20 cellular contexts compared by ENCODE assay signal in the genomic region with DNA sequence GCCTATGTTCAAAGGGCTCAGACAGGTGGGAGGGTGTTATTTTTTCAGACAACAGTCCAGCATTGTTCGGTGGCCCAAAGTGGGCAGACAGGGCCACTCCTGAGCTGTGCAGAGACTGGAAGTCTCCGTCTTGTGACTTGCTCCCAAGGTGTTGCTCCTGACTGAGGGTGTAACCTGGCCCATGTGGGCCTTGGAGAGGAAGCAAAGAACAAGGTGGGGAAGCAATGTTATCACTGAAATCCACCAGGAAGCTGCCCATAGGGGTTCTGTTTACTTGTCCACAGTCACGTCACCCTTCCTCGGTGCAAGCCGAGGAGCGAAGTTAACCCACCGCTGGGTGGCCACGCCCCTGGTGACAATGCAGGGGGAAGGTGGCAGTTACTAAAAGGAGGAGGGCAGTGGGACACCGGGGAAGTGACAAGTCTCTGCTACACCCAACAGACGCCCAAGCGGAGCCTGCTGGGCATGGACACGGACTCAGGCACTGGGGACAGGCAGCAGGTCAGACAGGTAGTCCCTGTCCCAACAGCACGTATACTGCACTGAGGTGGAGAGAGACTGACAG.
DNase-seq lines count a peak whose midpoint lies in the region; ATAC-seq and TF ChIP-seq lines count a peak whose summit lies in the region.
"Had no signal": no experiment of that assay in that cellular context is flagged by ENCODE, and none has a peak within 500 bp of the region (broad histone marks: within the 10 kb centered on the region; RNA-seq: fewer than 3 reads in every experiment).

No MANE protein-coding gene starts in this region.

- no peak overlapping the region for H3K27ac Mint-ChIP-seq in endodermal cell
- H3K27ac Mint-ChIP-seq: B cell; CD4-positive, CD25-positive, alpha-beta regulatory T cell; CD8-positive, alpha-beta T cell; HFFc6 had no signal

- H3K4me1 Mint-ChIP-seq in endodermal cell: peaks cover 8% of the 10 kb centered on the region
- H3K4me1 Mint-ChIP-seq: B cell had no signal

- no peaks in the 10 kb centered on the region for H3K27me3 Mint-ChIP-seq in endodermal cell (ENCODE audit: insufficient read depth)

- peaks cover 13% of the 10 kb centered on the region for H3K4me1 ChIP-seq in endodermal cell (ENCODE audit: control insufficient read depth, insufficient read depth, low read length)
- peaks cover 0 to 9% of the 10 kb centered on the region in 2 donors for H3K4me1 ChIP-seq in neuronal stem cell (ENCODE audit: control insufficient read depth in 2 of 2, insufficient read depth in 1 of 2, low read depth in 1 of 2, low read length in 2 of 2)
- H3K4me1 ChIP-seq in aorta (ENCODE audit: control insufficient read depth in 1 of 2, insufficient read depth in 2 of 2, low read length in 2 of 2): no peaks in the 10 kb centered on the region
- H3K4me1 ChIP-seq: BLaER1, Caco-2, HAP-1 had no signal

- no peak overlapping the region for H3K4me3 Mint-ChIP-seq in endodermal cell
- H3K4me3 Mint-ChIP-seq: B cell; CD4-positive, CD25-positive, alpha-beta regulatory T cell; CD8-positive, alpha-beta T cell; HFFc6 had no signal

- H2AK5ac ChIP-seq in neuronal stem cell (ENCODE audit: low read depth, low read length): no peak overlapping the region

- H4K8ac ChIP-seq in neuronal stem cell (ENCODE audit: low read depth, low read length): no peak overlapping the region

- H3K4me2 ChIP-seq in neuronal stem cell (ENCODE audit: insufficient read depth, low read length, poor library complexity, severe bottlenecking): no peak overlapping the region
- H3K4me2 ChIP-seq: BLaER1 had no signal

- DNase-seq in endodermal cell (peak; percentile 34), neuronal stem cell (ENCODE audit: low spot score) (no peak), aorta (no peak), DMS53 treated with DMSO at 0.1 percent for 48 hours (lab: John Stamatoyannopoulos, UW; ENCODE audit: unreplicated experiment) (no peak), Ammon's horn (ENCODE audit: low spot score) (no peak), NCI-H748 treated with DMSO at 0.1 percent for 48 hours (lab: John Stamatoyannopoulos, UW) (no peak)
- DNase-seq: Caco-2; CD4-positive, CD25-positive, alpha-beta regulatory T cell; CD8-positive, alpha-beta T cell; DMS153; DMS79; EL; GDM1; GOT3; HFFc6 had no signal

- 90 to 91% methylated on average over 5 to 13 of the region's 13 CpGs for WGBS in endodermal cell (ENCODE audit: insufficient coverage in 1 of 2, insufficient read length in 1 of 2), 2 experiments
- WGBS in neuronal stem cell (ENCODE audit: extremely low coverage in 2 of 2, insufficient read length in 2 of 2, insufficient replicate concordance in 1 of 2), 2 donors: no CpG with 5 or more reads among the region's 13 CpGs
- WGBS in aorta, 2 donors: 82 to 86% methylated on average over 13 of the region's 13 CpGs

- H3K27me3 ChIP-seq in endodermal cell (ENCODE audit: control insufficient read depth, insufficient read depth, low read length, poor library complexity, severe bottlenecking) (no peaks in the 10 kb centered on the region), neuronal stem cell (ENCODE audit: control insufficient read depth in 3 of 3, insufficient read depth in 3 of 3, low read depth in 1 of 3, low read length in 3 of 3) (no peaks in the 10 kb centered on the region), aorta (ENCODE audit: control insufficient read depth in 1 of 2, insufficient read depth in 2 of 2, low read length in 1 of 2) (no peaks in the 10 kb centered on the region)
- H3K27me3 ChIP-seq: BLaER1 had no signal

- no peaks in the 10 kb centered on the region for H3K9me3 ChIP-seq in endodermal cell (ENCODE audit: control insufficient read depth, low read length)
- no peaks in the 10 kb centered on the region for H3K9me3 ChIP-seq in neuronal stem cell (replicated peaks in 1 of 2; ENCODE audit: control insufficient read depth in 2 of 2, insufficient read depth in 1 of 2, low read depth in 1 of 2, low read length in 2 of 2)
- H3K9me3 ChIP-seq in aorta (ENCODE audit: control insufficient read depth, low read length): peaks cover 1% of the 10 kb centered on the region
- H3K9me3 ChIP-seq: BLaER1, Caco-2, HAP-1 had no signal

- H3K4me3 ChIP-seq in endodermal cell (ENCODE audit: low read length) (no peak overlapping the region), neuronal stem cell (ENCODE audit: low read length in 2 of 2) (no peak overlapping the region), aorta (ENCODE audit: low read length in 2 of 2) (no peak overlapping the region)
- H3K4me3 ChIP-seq: BLaER1, GM12878, HAP-1 had no signal

- H2BK120ac ChIP-seq in neuronal stem cell (ENCODE audit: low read depth, low read length): no peak overlapping the region

- H3K36me3 ChIP-seq in endodermal cell (ENCODE audit: control insufficient read depth, insufficient read depth, low read length): no peaks in the 10 kb centered on the region
- no peaks in the 10 kb centered on the region for H3K36me3 ChIP-seq in neuronal stem cell (replicated peaks in 1 of 2; ENCODE audit: control insufficient read depth in 2 of 2, insufficient read depth in 2 of 2, low read length in 2 of 2)
- no peaks in the 10 kb centered on the region for H3K36me3 ChIP-seq in aorta (ENCODE audit: control insufficient read depth in 1 of 2, insufficient read depth in 2 of 2, low read length in 1 of 2)
- H3K36me3 ChIP-seq: BLaER1, HAP-1 had no signal

- H3K27ac ChIP-seq in endodermal cell (ENCODE audit: low read depth, low read length): no peak overlapping the region
- H3K27ac ChIP-seq in neuronal stem cell (replicated peaks; ENCODE audit: low read length): no peak overlapping the region
- H3K27ac ChIP-seq in aorta (ENCODE audit: low read depth in 1 of 2, low read length in 2 of 2): no peak overlapping the region
- H3K27ac ChIP-seq: BLaER1, C4-2B had no signal

- no peak overlapping the region for H3K9ac ChIP-seq in endodermal cell (ENCODE audit: extremely low read depth, low read length, poor library complexity, severe bottlenecking)
- no peak overlapping the region for H3K9ac ChIP-seq in neuronal stem cell (ENCODE audit: low read depth, low read length, poor library complexity)
- H3K9ac ChIP-seq: BLaER1 had no signal

- H4K91ac ChIP-seq in neuronal stem cell (ENCODE audit: low read depth, low read length, poor library complexity): no peak overlapping the region

- intact Hi-C loops in aorta (cut with DNase I): no loop called here

- H3K23ac ChIP-seq in neuronal stem cell (ENCODE audit: low read depth, low read length, poor library complexity): no peak overlapping the region

- ATAC-seq in aorta (ENCODE audit: low FRiP score): peak; percentile 33
- ATAC-seq: CD8-positive, alpha-beta T cell; GM12878 had no signal

- H2BK5ac ChIP-seq in neuronal stem cell (ENCODE audit: low read length): no peak overlapping the region

- H3K79me1 ChIP-seq in neuronal stem cell (ENCODE audit: low read depth, low read length): no peaks in the 10 kb centered on the region

- H3K4ac ChIP-seq in neuronal stem cell (ENCODE audit: low read length): no peak overlapping the region

- H3K14ac ChIP-seq in neuronal stem cell (ENCODE audit: low read length): no peak overlapping the region

- H3K9me3 Mint-ChIP-seq in endodermal cell: no peaks in the 10 kb centered on the region
- H3K9me3 Mint-ChIP-seq: CD8-positive, alpha-beta T cell had no signal

- H3K36me3 Mint-ChIP-seq in endodermal cell (ENCODE audit: low read depth): no peaks in the 10 kb centered on the region
- H3K36me3 Mint-ChIP-seq: CD4-positive, CD25-positive, alpha-beta regulatory T cell; CD8-positive, alpha-beta T cell had no signal

- H2AFZ ChIP-seq in neuronal stem cell (ENCODE audit: low read length): no peak overlapping the region

- H2BK12ac ChIP-seq in neuronal stem cell (ENCODE audit: low read length): no peak overlapping the region

- peak overlapping the region; percentile 30 for H3K18ac ChIP-seq in neuronal stem cell (ENCODE audit: low read length)

- no peak for TF ChIP-seq CTCF in endodermal cell (conservative IDR thresholded peaks at IDR 0.05)

- no peak overlapping the region for H2BK15ac ChIP-seq in neuronal stem cell (ENCODE audit: low read length)
